ENCODE assay signal across 9 cellular contexts in the genomic region with DNA sequence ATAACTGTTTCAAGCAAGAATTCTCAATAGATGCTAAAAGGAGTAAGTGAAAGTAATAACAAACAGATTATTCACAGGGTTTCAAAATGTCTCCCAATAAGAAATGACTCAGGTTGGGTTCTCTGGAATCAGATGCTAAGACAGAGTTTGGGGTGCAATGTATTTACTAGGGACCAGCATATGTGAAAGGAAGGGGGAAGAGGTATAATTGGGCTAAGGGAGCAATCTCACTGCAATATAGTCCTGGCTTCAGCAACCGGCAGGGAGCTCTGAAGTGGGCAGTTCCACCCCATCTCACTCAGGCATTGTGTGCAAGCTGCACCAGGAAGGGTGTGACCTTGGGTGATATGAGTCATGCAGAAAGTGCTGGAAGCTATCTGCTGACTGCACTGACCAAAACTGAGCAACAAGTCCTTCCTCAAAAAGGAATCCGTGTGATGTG. TPM values are rescaled to one million over a fixed set of nuclear protein-coding genes. Genes with fewer than 3 reads are reported as not detected.
DNase-seq lines count a peak whose midpoint lies in the region; ATAC-seq, FAIRE-seq and TF ChIP-seq lines count a peak whose summit lies in the region.
"Had no signal": no experiment of that assay in that cellular context is flagged by ENCODE, and none has a peak within 500 bp of the region (broad histone marks: within the 10 kb centered on the region; RNA-seq: fewer than 3 reads in every experiment).

No MANE protein-coding gene starts in this region.

- TF ChIP-seq RAD21 in SK-N-SH (IDR thresholded peaks at IDR 0.05; ENCODE audit: low read length) = no peak

- no peaks in the 10 kb centered on the region for H3K9me2 ChIP-seq in SK-N-SH

- H2AFZ ChIP-seq in SK-N-SH (ENCODE audit: low read depth) (no peak overlapping the region), astrocyte (ENCODE audit: low read depth, low read length) (no peak overlapping the region), keratinocyte (ENCODE audit: control insufficient read depth, low read length) (peak overlapping the region; percentile 66)

- TF ChIP-seq CTCF in SK-N-SH (IDR thresholded peaks at IDR 0.05) (no peak), astrocyte (IDR thresholded peaks at IDR 0.05; ENCODE audit: insufficient read depth, low read depth, low read length) (no peak), keratinocyte (optimal IDR thresholded peaks at IDR 0.05 in 1 of 3, IDR thresholded peaks at IDR 0.05 in 1 of 3, conservative IDR thresholded peaks at IDR 0.05 in 1 of 3; ENCODE audit: extremely low read depth in 1 of 3, insufficient read depth in 2 of 3, low read length in 3 of 3) (no peak)

- WGBS in SK-N-SH (ENCODE audit: low lambda C conversion rate) = 93% methylated on average over 2 of the region's 2 CpGs

- FAIRE-seq in astrocyte (lab: Jason Lieb, UNC) (peak; percentile 73), keratinocyte (lab: Jason Lieb, UNC) (peak; percentile 20)

- CTCF ChIA-PET in SK-N-SH (lab: Yijun Ruan, JAX) = no interaction called here

- peaks cover 73% of the 10 kb centered on the region for H3K79me2 ChIP-seq in SK-N-SH (ENCODE audit: insufficient read depth)
- H3K79me2 ChIP-seq in astrocyte (ENCODE audit: insufficient read depth, low read length) = peaks cover 76% of the 10 kb centered on the region
- peaks cover 32% of the 10 kb centered on the region for H3K79me2 ChIP-seq in keratinocyte (ENCODE audit: control insufficient read depth, insufficient read depth, low read length)

- H3K4me3 Mint-ChIP-seq in astrocyte (ENCODE audit: unreplicated experiment) = peak overlapping the region; percentile 9

- DNase-seq in activated naive CD4-positive, alpha-beta T cell treated with Interleukin-2 at 50 U/mL for 16 hours = peak; percentile 44
- no peak for DNase-seq in activated naive CD4-positive, alpha-beta T cell treated with anti-CD3 and anti-CD28 coated beads, Interleukin-2, amount 50 U/mL, for 16 hours
- DNase-seq in SK-N-SH = no peak
- peak; percentile 92 for DNase-seq in astrocyte (ENCODE audit: low read depth)
- DNase-seq in keratinocyte (ENCODE audit: low read depth, low spot score) = no peak
- peak; percentile 27 to 34 for DNase-seq in stimulated activated CD8-positive, alpha-beta memory T cell treated with anti-CD3 and anti-CD28 coated beads, Interleukin-2, amount 100 ng/mL, for 1 hour (ENCODE audit: low read depth in 2 of 2)
- no peak for DNase-seq in DMS114 treated with DMSO at 0.1 percent for 48 hours (lab: John Stamatoyannopoulos, UW; ENCODE audit: unreplicated experiment)

- H3K9me1 ChIP-seq in keratinocyte (ENCODE audit: control insufficient read depth, extremely low read depth, insufficient read depth, low read length) = no peaks in the 10 kb centered on the region

- no peaks in the 10 kb centered on the region for H3K27me3 Mint-ChIP-seq in astrocyte (ENCODE audit: low read depth, unreplicated experiment)

- H3K27me3 ChIP-seq in SK-N-SH (ENCODE audit: insufficient read depth) (no peaks in the 10 kb centered on the region), astrocyte (ENCODE audit: insufficient read depth, low read length) (no peaks in the 10 kb centered on the region), keratinocyte (ENCODE audit: control insufficient read depth, extremely low read depth, insufficient read depth, low read length) (no peaks in the 10 kb centered on the region)

- peaks cover 12% of the 10 kb centered on the region for H3K4me1 Mint-ChIP-seq in astrocyte (ENCODE audit: low read depth, unreplicated experiment)

- POLR2A ChIA-PET in SK-N-SH (lab: Yijun Ruan, JAX) = no interaction called here

- H3K27ac ChIP-seq in SK-N-SH (ENCODE audit: low read depth in 2 of 2, low read length in 1 of 2) (no peak overlapping the region), astrocyte (ENCODE audit: low read depth, low read length) (peak overlapping the region; percentile 34), keratinocyte (ENCODE audit: control insufficient read depth, insufficient read depth, low read length) (peak overlapping the region; percentile 72)
- H3K27ac ChIP-seq: C4-2B had no signal

- no peaks in the 10 kb centered on the region for H3K4me1 ChIP-seq in SK-N-SH (ENCODE audit: control insufficient read depth in 1 of 2, insufficient read depth in 2 of 2, low read depth in 1 of 2, low read length in 1 of 2)
- peaks cover 11% of the 10 kb centered on the region for H3K4me1 ChIP-seq in astrocyte (ENCODE audit: insufficient read depth, low read length)
- peaks cover 16% of the 10 kb centered on the region for H3K4me1 ChIP-seq in keratinocyte (ENCODE audit: control insufficient read depth, extremely low read depth, insufficient read depth, low read length)

- peaks cover 11% of the 10 kb centered on the region for H3K36me3 Mint-ChIP-seq in astrocyte (ENCODE audit: low read depth, unreplicated experiment)

- no peaks in the 10 kb centered on the region for H3K36me3 ChIP-seq in SK-N-SH (replicated peaks in 1 of 2; ENCODE audit: control insufficient read depth in 1 of 2, insufficient read depth in 2 of 2, low read length in 1 of 2)
- H3K36me3 ChIP-seq in astrocyte (ENCODE audit: insufficient read depth, low read length) = no peaks in the 10 kb centered on the region
- no peaks in the 10 kb centered on the region for H3K36me3 ChIP-seq in keratinocyte (ENCODE audit: control insufficient read depth in 2 of 2, extremely low read depth in 1 of 2, insufficient read depth in 2 of 2, low read length in 2 of 2)

- H3K4me3 ChIP-seq in SK-N-SH (ENCODE audit: low read depth in 2 of 2, low read length in 1 of 2) (no peak overlapping the region), astrocyte (ENCODE audit: insufficient read depth, low read depth, low read length) (no peak overlapping the region), keratinocyte (ENCODE audit: control insufficient read depth in 2 of 3, extremely low read depth in 1 of 3, insufficient read depth in 2 of 3, low read depth in 1 of 3, low read length in 3 of 3) (peak overlapping the region in 2 of 3 experiments; percentile 8 to 21)

- H3K27ac Mint-ChIP-seq in astrocyte (ENCODE audit: unreplicated experiment) = peak overlapping the region; percentile 70

- peak; percentile 97 for ATAC-seq in HG03095 (IDR thresholded peaks at IDR 0.05; ENCODE audit: unreplicated experiment)

- peaks cover 2% of the 10 kb centered on the region for H3K9me3 Mint-ChIP-seq in astrocyte (ENCODE audit: unreplicated experiment)

- dilution Hi-C loops in keratinocyte (cut with MboI; ENCODE audit: extremely low pct_ligation_motif_present, low sequenced_read_pairs) = no loop called here

- H3K9ac ChIP-seq in SK-N-SH (no peak overlapping the region), astrocyte (ENCODE audit: low read length) (no peak overlapping the region), keratinocyte (ENCODE audit: control insufficient read depth, extremely low read depth, insufficient read depth, low read length) (no peak overlapping the region)

- H3K9me3 ChIP-seq in SK-N-SH (no peaks in the 10 kb centered on the region), astrocyte (ENCODE audit: insufficient read depth, low read depth, low read length) (no peaks in the 10 kb centered on the region), keratinocyte (ENCODE audit: control insufficient read depth, low read depth, low read length) (no peaks in the 10 kb centered on the region)

- no peak for TF ChIP-seq EP300 in SK-N-SH (IDR thresholded peaks at IDR 0.05; ENCODE audit: borderline replicate concordance in 1 of 2, low read depth in 1 of 2, low read length in 1 of 2)

- H3F3A ChIP-seq in SK-N-SH (replicated peaks; ENCODE audit: insufficient read depth) = no peaks in the 10 kb centered on the region

- H4K20me1 ChIP-seq in SK-N-SH (ENCODE audit: insufficient read depth) = no peaks in the 10 kb centered on the region
- peaks cover 4% of the 10 kb centered on the region for H4K20me1 ChIP-seq in astrocyte (ENCODE audit: insufficient read depth, low read length)
- no peaks in the 10 kb centered on the region for H4K20me1 ChIP-seq in keratinocyte (ENCODE audit: control insufficient read depth, extremely low read depth, insufficient read depth, low read length)

- H3K4me2 ChIP-seq in SK-N-SH = no peak overlapping the region
- peak overlapping the region; percentile 62 for H3K4me2 ChIP-seq in astrocyte (ENCODE audit: low read length)
- peak overlapping the region; percentile 57 for H3K4me2 ChIP-seq in keratinocyte (ENCODE audit: control insufficient read depth, extremely low read depth, insufficient read depth, low read depth, low read length)

TF ChIP-seq in SK-N-SH, 30 proteins besides CTCF, POLR2A, EP300 and RAD21:
- TF ChIP-seq JUND (IDR thresholded peaks at IDR 0.05) (no peak), FOSL2 (IDR thresholded peaks at IDR 0.05; ENCODE audit: borderline replicate concordance, low read depth) (0 out of 2 replicates have a peak, but pooled peaks have one; percentile 25)

RNA-seq across cellular contexts. Expression of a gene that starts 23.4 kb away (rescaled TPM):
- polyA plus RNA-seq in SK-N-SH (2012; rRNA removed) (8.7 and 10.6 TPM in 2 replicates), keratinocyte (26.9 to 45.8 TPM (median 27.5 TPM) in 3 replicates)
- 14.2 and 18.5 TPM in 2 replicates for polyA plus RNA-seq in SK-N-SH (2012; cell fraction: cytosol; rRNA removed)
- polyA plus RNA-seq in SK-N-SH (2012; cell fraction: nucleus; rRNA removed) = 3.9 and 5.9 TPM in 2 replicates
- total RNA-seq in astrocyte = 64.3 and 76.1 TPM in 2 replicates
- polyA plus RNA-seq in keratinocyte (2011; ENCODE audit: low read depth) = 36.4 TPM
- 14.3 and 32.8 TPM in 2 replicates for polyA plus RNA-seq in keratinocyte (2011; cell fraction: cytosol; rRNA removed)
- 14.8 and 20.2 TPM in 2 replicates for polyA plus RNA-seq in keratinocyte (2011; cell fraction: nucleus; rRNA removed)
- 13.0 and 32.3 TPM in 2 replicates for polyA plus RNA-seq in keratinocyte (2012; ENCODE audit: low replicate concordance)
- 14.0 to 54.7 TPM (median 34.3 TPM) in 3 replicates for polyA minus RNA-seq in keratinocyte
- polyA minus RNA-seq in keratinocyte (2011; cell fraction: cytosol; rRNA and poly(A)+ RNA removed) = 30.5 TPM
- polyA minus RNA-seq in keratinocyte (2011; cell fraction: nucleus; rRNA and poly(A)+ RNA removed) = 23.4 and 36.6 TPM in 2 replicates

Comparison
In these comparisons a context has a peak if more than half of its experiments do, and no peak if none do; other contexts are left out.
1. DNase-seq: peak in activated naive CD4-positive, alpha-beta T cell treated with Interleukin-2 at 50 U/mL for 16 hours (single experiment), astrocyte (single experiment) and stimulated activated CD8-positive, alpha-beta memory T cell treated with anti-CD3 and anti-CD28 coated beads, Interleukin-2, amount 100 ng/mL, for 1 hour (2 of 2); none in activated naive CD4-positive, alpha-beta T cell treated with anti-CD3 and anti-CD28 coated beads, Interleukin-2, amount 50 U/mL, for 16 hours (single experiment), SK-N-SH (single experiment), keratinocyte (single experiment) and DMS114 treated with DMSO at 0.1 percent for 48 hours (single experiment).
2. H3K27ac ChIP-seq: peak in astrocyte (single experiment) and keratinocyte (single experiment); none in SK-N-SH (0 of 2).
3. H3K4me3 ChIP-seq: peak in keratinocyte (2 of 3); none in SK-N-SH (0 of 2) and astrocyte (single experiment).